Comparison of ENCODE assay signal across 14 cellular contexts in genomic region chr14:75246546-75247285, GRCh38. TPM values are rescaled to one million over a fixed set of nuclear protein-coding genes. Genes with fewer than 3 reads are reported as not detected.
DNase-seq lines count a peak whose midpoint lies in the region; ATAC-seq and TF ChIP-seq lines count a peak whose summit lies in the region.
"Had no signal": no experiment of that assay in that cellular context is flagged by ENCODE, and none has a peak within 500 bp of the region (broad histone marks: within the 10 kb centered on the region; RNA-seq: fewer than 3 reads in every experiment).

No MANE protein-coding gene starts in this region.

- peaks cover 55% of the 10 kb centered on the region for H3K4me1 ChIP-seq in OCI-LY7 (ENCODE audit: insufficient read depth, low read length, poor library complexity, severe bottlenecking)
- H3K4me1 ChIP-seq in effector memory CD4-positive, alpha-beta T cell (ENCODE audit: control insufficient read depth, insufficient read depth, low read length, poor library complexity, severe bottlenecking): peaks cover 51% of the 10 kb centered on the region
- H3K4me1 ChIP-seq: BE2C, prostate gland had no signal

- no peaks in the 10 kb centered on the region for H3K9me3 ChIP-seq in OCI-LY7 (ENCODE audit: low read length)
- no peaks in the 10 kb centered on the region for H3K9me3 ChIP-seq in effector memory CD4-positive, alpha-beta T cell (ENCODE audit: control insufficient read depth, low read length)
- H3K9me3 ChIP-seq: BE2C, prostate gland, SJCRH30 had no signal

- CTCF ChIA-PET in OCI-LY7 (lab: Charles Lee; ENCODE audit: unreplicated experiment): no interaction called here

- H4K20me1 ChIP-seq in OCI-LY7 (ENCODE audit: insufficient read depth, low read length): no peaks in the 10 kb centered on the region

- H3K4me2 ChIP-seq in OCI-LY7 (ENCODE audit: low read length): peak overlapping the region; percentile 67

- no peaks in the 10 kb centered on the region for H3K27me3 ChIP-seq in effector memory CD4-positive, alpha-beta T cell (replicated peaks; ENCODE audit: control insufficient read depth, insufficient read depth, low read length, poor library complexity, severe bottlenecking)
- H3K27me3 ChIP-seq: BE2C, SJCRH30 had no signal

- peaks cover 58% of the 10 kb centered on the region for H3K4me1 Mint-ChIP-seq in activated naive CD4-positive, alpha-beta T cell treated with anti-CD3 and anti-CD28 coated beads, Interleukin-2, amount 50 U/mL, for 24 hours
- peaks cover 18% of the 10 kb centered on the region for H3K4me1 Mint-ChIP-seq in type B pancreatic cell (ENCODE audit: unreplicated experiment)

- H3K27ac ChIP-seq in OCI-LY7 (ENCODE audit: low read depth, low read length, poor library complexity, severe bottlenecking): peak overlapping the region; percentile 88
- peak overlapping the region; percentile 67 for H3K27ac ChIP-seq in effector memory CD4-positive, alpha-beta T cell (ENCODE audit: insufficient read depth, low read length, poor library complexity, severe bottlenecking)
- H3K27ac ChIP-seq: prostate gland, SJCRH30 had no signal

- peak overlapping the region; percentile 84 for H3K27ac Mint-ChIP-seq in activated naive CD4-positive, alpha-beta T cell treated with anti-CD3 and anti-CD28 coated beads, Interleukin-2, amount 50 U/mL, for 24 hours
- H3K27ac Mint-ChIP-seq in activated naive CD4-positive, alpha-beta T cell treated with anti-CD3 and anti-CD28 coated beads, Interleukin-2, amount 50 U/mL, for 72 hours: peak overlapping the region in 1 of 2 donors; percentile 83
- peak overlapping the region; percentile 18 for H3K27ac Mint-ChIP-seq in type B pancreatic cell

- H3K36me3 ChIP-seq in OCI-LY7 (ENCODE audit: insufficient read depth, low read length): no peaks in the 10 kb centered on the region
- no peaks in the 10 kb centered on the region for H3K36me3 ChIP-seq in effector memory CD4-positive, alpha-beta T cell (ENCODE audit: control insufficient read depth, insufficient read depth, low read length)
- H3K36me3 ChIP-seq: BE2C, prostate gland, SJCRH30 had no signal

- H3K4me3 ChIP-seq in OCI-LY7 (ENCODE audit: low read depth, low read length, poor library complexity, severe bottlenecking): peak overlapping the region; percentile 43
- no peak overlapping the region for H3K4me3 ChIP-seq in effector memory CD4-positive, alpha-beta T cell (ENCODE audit: insufficient read depth, low read depth, low read length, poor library complexity, severe bottlenecking)
- H3K4me3 ChIP-seq: prostate gland, SJCRH30 had no signal

- ATAC-seq in activated naive CD4-positive, alpha-beta T cell treated with anti-CD3 and anti-CD28 coated beads, Interleukin-2, amount 50 U/mL, for 72 hours: no peak
- ATAC-seq in HG02610 (IDR thresholded peaks at IDR 0.05; ENCODE audit: unreplicated experiment): no peak
- no peak for ATAC-seq in HG03442 (IDR thresholded peaks at IDR 0.05; ENCODE audit: unreplicated experiment)
- ATAC-seq: left ventricle myocardium superior had no signal

- no peaks in the 10 kb centered on the region for H3K9me2 ChIP-seq in OCI-LY7 (ENCODE audit: insufficient read depth, low read length)

- H3K79me2 ChIP-seq in OCI-LY7 (ENCODE audit: insufficient read depth, low read depth, low read length): no peaks in the 10 kb centered on the region

- no peak for DNase-seq in activated naive CD4-positive, alpha-beta T cell treated with anti-CD3 and anti-CD28 coated beads, Interleukin-2, amount 50 U/mL, for 72 hours (ENCODE audit: low spot score in 2 of 2)
- DNase-seq in OCI-LY7 (ENCODE audit: low spot score) (no peak), type B pancreatic cell (ENCODE audit: extremely low spot score, unreplicated experiment) (no peak), hippocampal formation (lab: John Stamatoyannopoulos, UW) (no peak)
- no peak for DNase-seq in effector memory CD4-positive, alpha-beta T cell
- DNase-seq: BE2C, Karpas-422, left ventricle myocardium superior, NCI-H446, SJCRH30 had no signal

- peak overlapping the region; percentile 53 for H3K4me3 Mint-ChIP-seq in activated naive CD4-positive, alpha-beta T cell treated with anti-CD3 and anti-CD28 coated beads, Interleukin-2, amount 50 U/mL, for 24 hours
- no peak overlapping the region for H3K4me3 Mint-ChIP-seq in type B pancreatic cell

- H3K36me3 Mint-ChIP-seq in activated naive CD4-positive, alpha-beta T cell treated with anti-CD3 and anti-CD28 coated beads, Interleukin-2, amount 50 U/mL, for 24 hours: no peaks in the 10 kb centered on the region
- no peaks in the 10 kb centered on the region for H3K36me3 Mint-ChIP-seq in activated naive CD4-positive, alpha-beta T cell treated with anti-CD3 and anti-CD28 coated beads, Interleukin-2, amount 50 U/mL, for 72 hours
- no peaks in the 10 kb centered on the region for H3K36me3 Mint-ChIP-seq in type B pancreatic cell

- BruUV-seq in OCI-LY7 (replicated peaks; lab: Mats Ljungman, UMichigan): no TSS peak

- peak overlapping the region; percentile 82 for H2AFZ ChIP-seq in OCI-LY7 (ENCODE audit: low read length)

- TF ChIP-seq CTCF in OCI-LY7 (conservative IDR thresholded peaks at IDR 0.05; ENCODE audit: low read length) (no peak), type B pancreatic cell (conservative IDR thresholded peaks at IDR 0.05) (no peak)

- H3K9me3 Mint-ChIP-seq in activated naive CD4-positive, alpha-beta T cell treated with anti-CD3 and anti-CD28 coated beads, Interleukin-2, amount 50 U/mL, for 24 hours: no peaks in the 10 kb centered on the region
- H3K9me3 Mint-ChIP-seq in activated naive CD4-positive, alpha-beta T cell treated with anti-CD3 and anti-CD28 coated beads, Interleukin-2, amount 50 U/mL, for 72 hours: no peaks in the 10 kb centered on the region
- no peaks in the 10 kb centered on the region for H3K9me3 Mint-ChIP-seq in type B pancreatic cell

- H3K27me3 Mint-ChIP-seq in activated naive CD4-positive, alpha-beta T cell treated with anti-CD3 and anti-CD28 coated beads, Interleukin-2, amount 50 U/mL, for 24 hours: no peaks in the 10 kb centered on the region
- peaks cover 3% of the 10 kb centered on the region for H3K27me3 Mint-ChIP-seq in type B pancreatic cell

- intact Hi-C loops in OCI-LY7 (cut with micrococcal nuclease; ENCODE audit: unreplicated experiment): no loop called here

- POLR2A ChIA-PET in OCI-LY7 (lab: Charles Lee): interaction anchor here (0.6 to 4.4 kb wide), 2 partner anchors 7 to 57 kb away, joined by 3 to 22 read pairs; no protein-coding TSS in a partner anchor

RNA-seq across cellular contexts. Expression of gene FOS, which starts 31.9 kb away (rescaled TPM):
- 10 to 100 TPM; 55.8 to 65.9 TPM for total RNA-seq in activated naive CD4-positive, alpha-beta T cell treated with anti-CD3 and anti-CD28 coated beads, Interleukin-2, amount 50 U/mL, for 72 hours
- total RNA-seq in OCI-LY7 (2014; rRNA removed; shearing (Covaris generic)): 12.4 and 16.9 TPM in 2 replicates
- total RNA-seq in OCI-LY7 (2022) (3.3 and 4.6 TPM in 2 replicates), type B pancreatic cell (ENCODE audit: low replicate concordance) (214 and 974 TPM in 2 replicates)
